12 cellular contexts compared by ENCODE assay signal in genomic region chrX:27915617-27916016, GRCh38.
DNase-seq lines count a peak whose midpoint lies in the region; ATAC-seq and TF ChIP-seq lines count a peak whose summit lies in the region.
"Had no signal": no experiment of that assay in that cellular context is flagged by ENCODE, and none has a peak within 500 bp of the region (broad histone marks: within the 10 kb centered on the region; RNA-seq: fewer than 3 reads in every experiment).

No MANE protein-coding gene starts in this region.

- TF ChIP-seq POLR2A in NB4 (IDR thresholded peaks at IDR 0.05; ENCODE audit: extremely low read depth, insufficient read length) (no peak), gastrocnemius medialis (IDR thresholded peaks at IDR 0.05) (no peak)

- in situ Hi-C loops in gastrocnemius medialis (cut with MboI; ENCODE audit: low sequenced_read_pairs in 4 of 4), result no loop called here

- no peaks in the 10 kb centered on the region for H3K36me3 ChIP-seq in gastrocnemius medialis
- H3K36me3 ChIP-seq: right lobe of liver had no signal

- DNase-seq in GM12865 (ENCODE audit: low read depth) (peak; percentile 1), NB4 (ENCODE audit: low read depth) (peak; percentile 71), fibroblast of pulmonary artery (ENCODE audit: low read depth) (peak; percentile 42), gastrocnemius medialis (no peak), ecto neural progenitor cell (ENCODE audit: low spot score) (no peak), dermis blood vessel endothelial cell (no peak), NK-92 (lab: John Stamatoyannopoulos, UW; ENCODE audit: unreplicated experiment) (no peak)
- DNase-seq: central memory CD4-positive, alpha-beta T cell; head of caudate nucleus; NCI-H524 treated with DMSO at 0.1 percent for 48 hours; right lobe of liver had no signal

- no peaks in the 10 kb centered on the region for H3K9me3 ChIP-seq in gastrocnemius medialis
- H3K9me3 ChIP-seq: right lobe of liver had no signal

- TF ChIP-seq CTCF in GM12865 (IDR thresholded peaks at IDR 0.05; ENCODE audit: insufficient read depth, low read depth, low read length, missing control alignments) (no peak), NB4 (IDR thresholded peaks at IDR 0.05; ENCODE audit: low read depth, low read length) (no peak), fibroblast of pulmonary artery (IDR thresholded peaks at IDR 0.05; ENCODE audit: low read length, missing control alignments) (no peak), gastrocnemius medialis (IDR thresholded peaks at IDR 0.05 in 4 of 5, conservative IDR thresholded peaks at IDR 0.05 in 1 of 5) (no peak)

- ATAC-seq in GM21825 (IDR thresholded peaks at IDR 0.05; ENCODE audit: unreplicated experiment), result peak; percentile 80
- ATAC-seq in gastrocnemius medialis, result no peak

- H3K4me1 ChIP-seq in gastrocnemius medialis, result no peaks in the 10 kb centered on the region
- H3K4me1 ChIP-seq: right lobe of liver had no signal

- intact Hi-C loops in gastrocnemius medialis (cut with DNase I; ENCODE audit: low total_unique reads), result no loop called here

- H3K27ac ChIP-seq in gastrocnemius medialis, result no peak overlapping the region
- H3K27ac ChIP-seq: right lobe of liver had no signal

- no peaks in the 10 kb centered on the region for H3K27me3 ChIP-seq in gastrocnemius medialis
- H3K27me3 ChIP-seq: right lobe of liver had no signal

- H3K4me3 ChIP-seq in GM12865 (ENCODE audit: low read depth, low read length) (no peak overlapping the region), NB4 (ENCODE audit: low read depth, low read length) (no peak overlapping the region), fibroblast of pulmonary artery (replicated peaks; ENCODE audit: low read depth, low read length) (no peak overlapping the region), gastrocnemius medialis (no peak overlapping the region)
- H3K4me3 ChIP-seq: right lobe of liver had no signal

Comparison
In these comparisons a context has a peak if more than half of its experiments do, and no peak if none do; other contexts are left out.
1. DNase-seq: peak in GM12865 (single experiment), NB4 (single experiment) and fibroblast of pulmonary artery (single experiment); none in gastrocnemius medialis (0 of 2), ecto neural progenitor cell (single experiment), dermis blood vessel endothelial cell (single experiment) and NK-92 (single experiment).